Comparison of ENCODE assay signal across 25 cellular contexts in the genomic region with DNA sequence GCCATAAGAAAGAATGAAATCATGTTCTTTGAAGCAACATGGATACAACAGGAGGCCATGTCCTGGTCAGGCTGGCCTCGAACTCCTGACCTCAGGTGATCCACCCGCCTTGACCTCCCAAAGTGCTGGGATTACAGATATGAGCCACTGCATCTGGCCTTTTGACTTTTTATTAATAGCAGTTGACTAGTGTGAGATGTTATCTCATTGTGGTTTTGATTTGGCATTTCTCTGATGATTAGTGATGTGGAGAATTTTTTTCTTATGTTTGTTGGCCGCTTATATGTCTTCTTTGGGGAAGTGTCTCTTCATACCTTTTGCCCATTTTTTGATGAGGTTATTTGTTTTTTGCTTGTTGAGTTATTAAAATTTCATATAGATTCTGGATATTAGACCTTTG.
"Had no signal": no experiment of that assay in that cellular context is flagged by ENCODE, and none has a peak within 500 bp of the region (broad histone marks: within the 10 kb centered on the region; RNA-seq: fewer than 3 reads in every experiment).

No MANE protein-coding gene starts in this region.

- H3K9me3 Mint-ChIP-seq: nephron progenitor cell; stimulated activated memory B cell treated with anti-CD40 and anti-IgM and Interleukin-4, amounts not matched to agents 10 μg/mL and 1 μg/mL and 100 μg/mL, for 72 hours; type B pancreatic cell had no signal

- H3K4me3 ChIP-seq: esophagus muscularis mucosa, gastroesophageal sphincter, heart left ventricle, hepatocyte, left lung, prostate gland, sigmoid colon, skin epidermis, spleen, testis had no signal

- H3K4me1 Mint-ChIP-seq: naive thymus-derived CD8-positive, alpha-beta T cell; nephron progenitor cell; stimulated activated memory B cell treated with anti-CD40 and anti-IgM and Interleukin-4, amounts not matched to agents 10 μg/mL and 1 μg/mL and 100 μg/mL, for 72 hours had no signal

- H3K79me2 ChIP-seq: hepatocyte had no signal

- H3K27me3 ChIP-seq: esophagus muscularis mucosa, foreskin keratinocyte, gastroesophageal sphincter, heart left ventricle, hepatocyte, left lung, sigmoid colon, spleen, testis, tibial artery had no signal

- H3K4me2 ChIP-seq: hepatocyte had no signal

- H3K27me3 Mint-ChIP-seq: stimulated activated memory B cell treated with anti-CD40 and anti-IgM and Interleukin-4, amounts not matched to agents 10 μg/mL and 1 μg/mL and 100 μg/mL, for 72 hours; type B pancreatic cell had no signal

- H3K36me3 ChIP-seq: esophagus muscularis mucosa, gastroesophageal sphincter, heart left ventricle, left lung, prostate gland, sigmoid colon, spleen, tibial artery had no signal

- DNase-seq: dermis blood vessel endothelial cell; effector memory CD4-positive, alpha-beta T cell; foreskin keratinocyte; heart left ventricle; left cardiac atrium; left lung; midbrain; naive thymus-derived CD8-positive, alpha-beta T cell; nephron progenitor cell; nucleus accumbens; right cardiac atrium; sigmoid colon; spleen; stimulated activated CD4-positive, alpha-beta T cell treated with anti-CD3 and anti-CD28 coated beads, Interleukin-4, amount 100 ng/mL, for 4 hours; stimulated activated naive CD8-positive, alpha-beta T cell treated with anti-CD3 and anti-CD28 coated beads, Interleukin-15, Interleukin-2, amounts not matched to agents 100 U/mL and 50 U/mL, for 24 hours; substantia nigra; testis; tibial artery had no signal

- H3K27ac ChIP-seq: esophagus muscularis mucosa, foreskin keratinocyte, gastroesophageal sphincter, heart left ventricle, hepatocyte, left lung, prostate gland, sigmoid colon, spleen, testis had no signal

- H3K36me3 Mint-ChIP-seq: naive thymus-derived CD8-positive, alpha-beta T cell; stimulated activated memory B cell treated with anti-CD40 and anti-IgM and Interleukin-4, amounts not matched to agents 10 μg/mL and 1 μg/mL and 100 μg/mL, for 72 hours; type B pancreatic cell had no signal

- H3K27ac Mint-ChIP-seq: naive thymus-derived CD8-positive, alpha-beta T cell; nephron progenitor cell; stimulated activated memory B cell treated with anti-CD40 and anti-IgM and Interleukin-4, amounts not matched to agents 10 μg/mL and 1 μg/mL and 100 μg/mL, for 72 hours; type B pancreatic cell had no signal

- H2AFZ ChIP-seq: hepatocyte had no signal

- H3K9me3 ChIP-seq: esophagus muscularis mucosa, gastroesophageal sphincter, heart left ventricle, left lung, prostate gland, sigmoid colon, spleen, testis, tibial artery had no signal

- H3K4me1 ChIP-seq: foreskin keratinocyte, heart left ventricle, left lung, prostate gland, spleen, testis had no signal

- H3K4me3 Mint-ChIP-seq: naive thymus-derived CD8-positive, alpha-beta T cell; nephron progenitor cell; stimulated activated memory B cell treated with anti-CD40 and anti-IgM and Interleukin-4, amounts not matched to agents 10 μg/mL and 1 μg/mL and 100 μg/mL, for 72 hours; type B pancreatic cell had no signal
